Comparison of ENCODE assay signal across 18 cellular contexts in genomic region chrX:46627044-46627443, GRCh38. TPM values are rescaled to one million over a fixed set of nuclear protein-coding genes. Genes with fewer than 3 reads are reported as not detected.
A peak's percentile ranks its signal among the peaks of the same experiment; 100 is the strongest.
DNase-seq lines count a peak whose midpoint lies in the region; ATAC-seq and TF ChIP-seq lines count a peak whose summit lies in the region.
"Had no signal": no experiment of that assay in that cellular context is flagged by ENCODE, and none has a peak within 500 bp of the region (broad histone marks: within the 10 kb centered on the region; RNA-seq: fewer than 3 reads in every experiment).

No MANE protein-coding gene starts in this region.

- H3K36me3 Mint-ChIP-seq in activated CD8-positive, alpha-beta memory T cell treated with anti-CD3 and anti-CD28 coated beads, Interleukin-2, amount 10 ng/mL, durations not matched to agents 7 days and 5 days: peaks cover 10% of the 10 kb centered on the region
- H3K36me3 Mint-ChIP-seq in IgD-negative memory B cell: peaks cover 5% of the 10 kb centered on the region
- H3K36me3 Mint-ChIP-seq in stimulated activated naive B cell treated with anti-CD40 and anti-IgM and Interleukin-4, amounts not matched to agents 10 μg/mL and 1 μg/mL and 100 μg/mL, for 72 hours: peaks cover 36 to 52% of the 10 kb centered on the region in 2 donors

- H3K4me3 Mint-ChIP-seq in activated CD8-positive, alpha-beta memory T cell treated with anti-CD3 and anti-CD28 coated beads, Interleukin-2, amount 10 ng/mL, durations not matched to agents 7 days and 5 days: no peak overlapping the region
- H3K4me3 Mint-ChIP-seq in IgD-negative memory B cell: peak overlapping the region in 2 of 4 donors; percentile 71 to 77
- peak overlapping the region in 1 of 2 donors; percentile 4 for H3K4me3 Mint-ChIP-seq in stimulated activated naive B cell treated with anti-CD40 and anti-IgM and Interleukin-4, amounts not matched to agents 10 μg/mL and 1 μg/mL and 100 μg/mL, for 72 hours
- H3K4me3 Mint-ChIP-seq: HFFc6, immature natural killer cell had no signal

- peak overlapping the region; percentile 64 for H3K27ac Mint-ChIP-seq in activated CD8-positive, alpha-beta memory T cell treated with anti-CD3 and anti-CD28 coated beads, Interleukin-2, amount 10 ng/mL, durations not matched to agents 7 days and 5 days
- H3K27ac Mint-ChIP-seq in IgD-negative memory B cell: peak overlapping the region; percentile 47 to 91 (median 51)
- peak overlapping the region; percentile 60 for H3K27ac Mint-ChIP-seq in stimulated activated naive B cell treated with anti-CD40 and anti-IgM and Interleukin-4, amounts not matched to agents 10 μg/mL and 1 μg/mL and 100 μg/mL, for 72 hours
- H3K27ac Mint-ChIP-seq: immature natural killer cell had no signal

- no peaks in the 10 kb centered on the region for H3K27me3 ChIP-seq in esophagus muscularis mucosa
- H3K27me3 ChIP-seq: pancreas had no signal

- H3K27me3 Mint-ChIP-seq in activated CD8-positive, alpha-beta memory T cell treated with anti-CD3 and anti-CD28 coated beads, Interleukin-2, amount 10 ng/mL, durations not matched to agents 7 days and 5 days: no peaks in the 10 kb centered on the region
- no peaks in the 10 kb centered on the region for H3K27me3 Mint-ChIP-seq in IgD-negative memory B cell
- peaks cover 0 to 10% of the 10 kb centered on the region in 2 donors for H3K27me3 Mint-ChIP-seq in stimulated activated naive B cell treated with anti-CD40 and anti-IgM and Interleukin-4, amounts not matched to agents 10 μg/mL and 1 μg/mL and 100 μg/mL, for 72 hours

- ATAC-seq in activated CD8-positive, alpha-beta memory T cell treated with anti-CD3 and anti-CD28 coated beads, Interleukin-2, amount 10 ng/mL, durations not matched to agents 7 days and 5 days: no peak
- no peak for ATAC-seq in stimulated activated naive B cell treated with anti-CD40 and anti-IgM and Interleukin-4, amounts not matched to agents 10 μg/mL and 1 μg/mL and 100 μg/mL, for 72 hours (replicated peaks)
- no peak for ATAC-seq in GM19395 (IDR thresholded peaks at IDR 0.05; ENCODE audit: unreplicated experiment)
- ATAC-seq: A549, PC-3, SK-N-SH treated with all-trans-retinoic acid at 6 μM for 48 hours had no signal

- H3K4me1 ChIP-seq in esophagus muscularis mucosa: peaks cover 0 to 20% (median 10%) of the 10 kb centered on the region in 4 donors
- H3K4me1 ChIP-seq: pancreas had no signal

- WGBS in esophagus muscularis mucosa: 58% methylated on average over 4 of the region's 4 CpGs

- no peak for TF ChIP-seq EP300 in esophagus muscularis mucosa (IDR thresholded peaks at IDR 0.05)

- TF ChIP-seq POLR2A in esophagus muscularis mucosa (IDR thresholded peaks at IDR 0.05; ENCODE audit: low read depth): no peak

- peak overlapping the region in 3 of 4 donors; percentile 31 to 53 (median 46) for H3K27ac ChIP-seq in esophagus muscularis mucosa (replicated peaks in 1 of 4)
- H3K27ac ChIP-seq: A549, pancreas had no signal

- no peak for DNase-seq in activated CD8-positive, alpha-beta memory T cell treated with anti-CD3 and anti-CD28 coated beads, Interleukin-2, amount 10 ng/mL, durations not matched to agents 7 days and 5 days
- DNase-seq in activated CD8-positive, alpha-beta memory T cell treated with anti-CD3 and anti-CD28 coated beads for 24 hours: no peak
- DNase-seq in esophagus muscularis mucosa (ENCODE audit: extremely low spot score) (no peak), ureter (ENCODE audit: low spot score) (no peak), NCI-H1048 (lab: John Stamatoyannopoulos, UW) (no peak)
- DNase-seq in stimulated activated naive B cell treated with anti-CD40 and anti-IgM and Interleukin-4, amounts not matched to agents 10 μg/mL and 1 μg/mL and 100 μg/mL, for 72 hours: no peak
- DNase-seq: activated CD8-positive, alpha-beta memory T cell treated with anti-CD3 and anti-CD28 coated beads, Interleukin-2, amount 50 U/mL, for 4 hours; central memory CD4-positive, alpha-beta T cell; HFFc6; immature natural killer cell; NCI-H1694 treated with DMSO at 0.1 percent for 48 hours; PC-3 had no signal

- no peaks in the 10 kb centered on the region for H3K9me3 ChIP-seq in esophagus muscularis mucosa
- H3K9me3 ChIP-seq: A549, mucosa of descending colon, pancreas had no signal

- intact Hi-C loops in esophagus muscularis mucosa (cut with DNase I): no loop called here

- peaks cover 36% of the 10 kb centered on the region for H3K4me1 Mint-ChIP-seq in activated CD8-positive, alpha-beta memory T cell treated with anti-CD3 and anti-CD28 coated beads, Interleukin-2, amount 10 ng/mL, durations not matched to agents 7 days and 5 days
- H3K4me1 Mint-ChIP-seq in IgD-negative memory B cell: peaks cover 21 to 35% (median 29%) of the 10 kb centered on the region in 3 donors
- H3K4me1 Mint-ChIP-seq in stimulated activated naive B cell treated with anti-CD40 and anti-IgM and Interleukin-4, amounts not matched to agents 10 μg/mL and 1 μg/mL and 100 μg/mL, for 72 hours: peaks cover 27 to 46% of the 10 kb centered on the region in 2 donors
- H3K4me1 Mint-ChIP-seq: immature natural killer cell had no signal

- H3K4me3 ChIP-seq in esophagus muscularis mucosa: no peak overlapping the region
- H3K4me3 ChIP-seq: A549, mucosa of descending colon, pancreas had no signal

- no peaks in the 10 kb centered on the region for H3K36me3 ChIP-seq in esophagus muscularis mucosa
- H3K36me3 ChIP-seq: pancreas had no signal

- TF ChIP-seq CTCF in esophagus muscularis mucosa (IDR thresholded peaks at IDR 0.05): no peak

- CTCF ChIA-PET in activated CD8-positive, alpha-beta memory T cell treated with anti-CD3 and anti-CD28 coated beads, Interleukin-2, amount 10 ng/mL, durations not matched to agents 7 days and 5 days (lab: Charles Lee): interaction anchor here (2.9 kb wide), 1 partner anchor 39 kb away, joined by 6 read pairs; no protein-coding TSS in a partner anchor

- no peaks in the 10 kb centered on the region for H3K9me3 Mint-ChIP-seq in activated CD8-positive, alpha-beta memory T cell treated with anti-CD3 and anti-CD28 coated beads, Interleukin-2, amount 10 ng/mL, durations not matched to agents 7 days and 5 days (ENCODE audit: low read depth)
- no peaks in the 10 kb centered on the region for H3K9me3 Mint-ChIP-seq in IgD-negative memory B cell
- H3K9me3 Mint-ChIP-seq in stimulated activated naive B cell treated with anti-CD40 and anti-IgM and Interleukin-4, amounts not matched to agents 10 μg/mL and 1 μg/mL and 100 μg/mL, for 72 hours: no peaks in the 10 kb centered on the region
- H3K9me3 Mint-ChIP-seq: HFFc6, immature natural killer cell had no signal

RNA-seq across cellular contexts. Expression of gene CHST7, which starts 53.5 kb away (rescaled TPM):
- 1 to 10 TPM; 4.6 to 5.9 TPM for total RNA-seq in activated CD8-positive, alpha-beta memory T cell treated with anti-CD3 and anti-CD28 coated beads, Interleukin-2, amount 10 ng/mL, durations not matched to agents 7 days and 5 days
- polyA plus RNA-seq in IgD-negative memory B cell: 4.0 TPM
- total RNA-seq in esophagus muscularis mucosa: 10 to 100 TPM; 12.5 to 20.6 (median 17.2) TPM
- total RNA-seq in ureter: 7.8 TPM
